Comparison of ENCODE assay signal across 8 cellular contexts in the genomic region with DNA sequence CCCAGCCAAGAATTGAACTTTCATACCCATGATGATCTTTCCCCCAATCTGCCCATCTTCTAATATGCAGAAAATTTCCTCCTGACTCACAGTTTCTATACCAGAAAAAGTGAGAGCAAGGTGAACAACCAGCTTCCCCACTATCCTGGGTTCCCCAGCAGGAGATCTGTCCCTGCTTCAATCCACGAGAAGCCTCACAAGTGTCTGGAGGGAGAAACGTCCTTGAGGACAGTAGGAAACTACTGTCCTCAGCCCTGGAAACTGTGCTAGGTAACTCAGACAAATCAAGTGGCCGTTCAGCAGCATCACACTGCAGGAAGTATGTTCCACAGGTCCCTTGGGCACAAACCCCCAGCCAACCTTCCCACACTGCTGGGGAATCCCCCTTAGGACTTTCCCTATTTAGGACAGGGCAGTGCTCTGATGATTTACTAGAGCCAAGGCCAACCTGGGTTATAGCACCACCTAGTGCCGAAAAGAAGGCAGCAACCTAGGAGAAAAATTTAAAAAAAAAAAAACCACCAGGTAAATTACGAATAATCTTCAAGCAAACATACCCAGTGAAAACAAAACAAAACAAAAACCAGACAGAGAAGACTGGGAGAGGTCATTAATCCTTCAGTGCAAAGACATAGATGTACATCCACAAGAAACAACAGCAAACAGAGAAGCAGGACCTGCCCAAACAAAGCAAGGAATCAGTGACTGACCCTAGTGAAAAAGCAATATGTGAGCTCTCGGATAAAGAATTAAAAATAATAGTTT. TPM values are rescaled to one million over a fixed set of nuclear protein-coding genes. Genes with fewer than 3 reads are reported as not detected.
DNase-seq lines count a peak whose midpoint lies in the region; ATAC-seq and TF ChIP-seq lines count a peak whose summit lies in the region.

No MANE protein-coding gene starts in this region.

- peak overlapping the region; percentile 80 for H3K4me2 ChIP-seq in OCI-LY3 (ENCODE audit: low read length)

- H3K4me1 ChIP-seq in OCI-LY3 (ENCODE audit: low read length) (peaks cover 5% of the 10 kb centered on the region; the same call in 1 of the 2 replicates), mucosa of descending colon (ENCODE audit: low read depth) (no peaks in the 10 kb centered on the region)

- H3K9ac ChIP-seq in OCI-LY3 (ENCODE audit: low read length): no peak overlapping the region

- peak; percentile 100 for ATAC-seq in GM18907 (IDR thresholded peaks at IDR 0.05; ENCODE audit: unreplicated experiment)
- peak; percentile 99 for ATAC-seq in HG03039 (IDR thresholded peaks at IDR 0.05; ENCODE audit: unreplicated experiment)
- ATAC-seq in mucosa of descending colon: peak; percentile 86

- no peaks in the 10 kb centered on the region for H3K79me2 ChIP-seq in OCI-LY3 (ENCODE audit: low read length)

- peak overlapping the region; percentile 66; the same call in 1 of the 2 replicates for H2AFZ ChIP-seq in OCI-LY3 (ENCODE audit: low read depth, low read length)

- intact Hi-C loops in mucosa of descending colon (cut with DNase I, micrococcal nuclease): loop anchor here in 1 of 2 donors (2.0 kb wide), 1 partner anchor 31 kb away; no protein-coding TSS in a partner anchor

- no peaks in the 10 kb centered on the region for H3K27me3 ChIP-seq in OCI-LY3 (ENCODE audit: low read depth, low read length)

- H3K9me3 ChIP-seq in OCI-LY3 (ENCODE audit: insufficient read depth, low read length) (peaks cover 5% of the 10 kb centered on the region; the same call in 1 of the 2 replicates), mucosa of descending colon (no peaks in the 10 kb centered on the region)

- no peak overlapping the region for H3K27ac ChIP-seq in OCI-LY3 (ENCODE audit: low read length)

- TF ChIP-seq CTCF in OCI-LY3 (IDR thresholded peaks at IDR 0.05; ENCODE audit: low read depth, low read length) (peak; percentile 86), mucosa of descending colon (IDR thresholded peaks at IDR 0.05) (peak; percentile 51)

- no peaks in the 10 kb centered on the region for H4K20me1 ChIP-seq in OCI-LY3 (ENCODE audit: insufficient read depth, low read length)

- peak; percentile 21 for DNase-seq in NK-92 treated with Interleukin-12 subunit alpha and Interleukin-12 subunit beta, amount 100 ng/mL, for 24 hours (lab: John Stamatoyannopoulos, UW)
- DNase-seq in NK-92 (lab: John Stamatoyannopoulos, UW; ENCODE audit: unreplicated experiment): no peak
- DNase-seq in cerebellar cortex (ENCODE audit: low spot score): peak; percentile 8
- peak in 2 of 3 donors; percentile 20 to 58 for DNase-seq in mucosa of descending colon
- DNase-seq in putamen (ENCODE audit: low spot score): no peak

- peak overlapping the region; percentile 65 for H3K4me3 ChIP-seq in OCI-LY3 (ENCODE audit: low read length)
- H3K4me3 ChIP-seq in mucosa of descending colon: no peak overlapping the region

- H3K36me3 ChIP-seq in OCI-LY3 (replicated peaks; ENCODE audit: low read depth, low read length) (no peaks in the 10 kb centered on the region), mucosa of descending colon (ENCODE audit: low read depth) (no peaks in the 10 kb centered on the region)

RNA-seq across cellular contexts. Expression of a gene that starts 36.0 kb away (rescaled TPM):
- total RNA-seq in mucosa of descending colon: not detected

RNA-seq across cellular contexts. Expression of a gene that starts 54.6 kb away (rescaled TPM):
- total RNA-seq in mucosa of descending colon: 10 to 100 TPM; 13.0 to 32.6 (median 13.1) TPM

Comparison
In these comparisons a context has a peak if more than half of its experiments do, and no peak if none do; other contexts are left out.
1. DNase-seq: peak in NK-92 treated with Interleukin-12 subunit alpha and Interleukin-12 subunit beta, amount 100 ng/mL, for 24 hours (single experiment), cerebellar cortex (single experiment) and mucosa of descending colon (2 of 3); none in NK-92 (single experiment) and putamen (single experiment).
2. Peak in every context shown above with its lines, with median percentiles within 50 percentile points of each other: ATAC-seq.